ENCODE assay signal across 9 cellular contexts in genomic region chr6:44270526-44271405, GRCh38. TPM values are rescaled to one million over a fixed set of nuclear protein-coding genes. Genes with fewer than 3 reads are reported as not detected.
A peak's percentile ranks its signal among the peaks of the same experiment; 100 is the strongest.
DNase-seq lines count a peak whose midpoint lies in the region; ATAC-seq and TF ChIP-seq lines count a peak whose summit lies in the region.
"Had no signal": no experiment of that assay in that cellular context is flagged by ENCODE, and none has a peak within 500 bp of the region (broad histone marks: within the 10 kb centered on the region; RNA-seq: fewer than 3 reads in every experiment).

No MANE protein-coding gene starts in this region.

- H3K27me3 Mint-ChIP-seq in activated naive CD8-positive, alpha-beta T cell treated with anti-CD3 and anti-CD28 coated beads, Interleukin-2, amount 10 ng/mL, durations not matched to agents 7 days and 5 days, result peaks cover 58% of the 10 kb centered on the region
- peaks cover 66% of the 10 kb centered on the region for H3K27me3 Mint-ChIP-seq in mesothelial cell of epicardium (ENCODE audit: low read depth)

- no peaks in the 10 kb centered on the region for H3K9me3 ChIP-seq in BLaER1 treated with 17β-estradiol and CSF1 and Interleukin-3, amounts not matched to agents 10 nM and 100 nM (replicated peaks in 1 of 11)

- H3K36me3 Mint-ChIP-seq in activated naive CD8-positive, alpha-beta T cell treated with anti-CD3 and anti-CD28 coated beads, Interleukin-2, amount 10 ng/mL, durations not matched to agents 7 days and 5 days, result no peaks in the 10 kb centered on the region
- no peaks in the 10 kb centered on the region for H3K36me3 Mint-ChIP-seq in mesothelial cell of epicardium

- peaks cover 26% of the 10 kb centered on the region for H3K4me1 Mint-ChIP-seq in activated naive CD8-positive, alpha-beta T cell treated with anti-CD3 and anti-CD28 coated beads, Interleukin-2, amount 10 ng/mL, durations not matched to agents 7 days and 5 days
- peaks cover 3% of the 10 kb centered on the region for H3K4me1 Mint-ChIP-seq in mesothelial cell of epicardium

- peaks cover 58 to 78% (median 65%) of the 10 kb centered on the region in 11 experiments for H3K27me3 ChIP-seq in BLaER1 treated with 17β-estradiol and CSF1 and Interleukin-3, amounts not matched to agents 10 nM and 100 nM
- H3K27me3 ChIP-seq in foreskin keratinocyte, result peaks cover 75% of the 10 kb centered on the region

- peaks cover 16 to 41% (median 26%) of the 10 kb centered on the region in 10 experiments for H3K4me1 ChIP-seq in BLaER1 treated with 17β-estradiol and CSF1 and Interleukin-3, amounts not matched to agents 10 nM and 100 nM
- H3K4me1 ChIP-seq in foreskin keratinocyte, result peaks cover 9% of the 10 kb centered on the region

- peak overlapping the region; percentile 54 to 72 (median 63) for H3K4me3 ChIP-seq in BLaER1 treated with 17β-estradiol and CSF1 and Interleukin-3, amounts not matched to agents 10 nM and 100 nM

- H3K4me3 Mint-ChIP-seq in activated naive CD8-positive, alpha-beta T cell treated with anti-CD3 and anti-CD28 coated beads, Interleukin-2, amount 10 ng/mL, durations not matched to agents 7 days and 5 days, result peak overlapping the region; percentile 52
- peak overlapping the region; percentile 66 for H3K4me3 Mint-ChIP-seq in mesothelial cell of epicardium

- no peak overlapping the region for H3K27ac ChIP-seq in BLaER1 treated with 17β-estradiol and CSF1 and Interleukin-3, amounts not matched to agents 10 nM and 100 nM
- H3K27ac ChIP-seq in foreskin keratinocyte, result no peak overlapping the region

- no peaks in the 10 kb centered on the region for H3K9me3 Mint-ChIP-seq in activated naive CD8-positive, alpha-beta T cell treated with anti-CD3 and anti-CD28 coated beads, Interleukin-2, amount 10 ng/mL, durations not matched to agents 7 days and 5 days
- no peaks in the 10 kb centered on the region for H3K9me3 Mint-ChIP-seq in mesothelial cell of epicardium

- peak overlapping the region in 10 of 11 experiments; percentile 40 to 67 (median 49); a peak in 15 of 22 replicates for H3K9ac ChIP-seq in BLaER1 treated with 17β-estradiol and CSF1 and Interleukin-3, amounts not matched to agents 10 nM and 100 nM

- TF ChIP-seq CTCF in mesothelial cell of epicardium (IDR thresholded peaks at IDR 0.05; ENCODE audit: unreplicated experiment) (no peak), foreskin keratinocyte (conservative IDR thresholded peaks at IDR 0.05) (no peak)

- no peak overlapping the region for H3K27ac Mint-ChIP-seq in activated naive CD8-positive, alpha-beta T cell treated with anti-CD3 and anti-CD28 coated beads, Interleukin-2, amount 10 ng/mL, durations not matched to agents 7 days and 5 days
- no peak overlapping the region for H3K27ac Mint-ChIP-seq in mesothelial cell of epicardium

- POLR2A ChIA-PET in activated naive CD8-positive, alpha-beta T cell treated with anti-CD3 and anti-CD28 coated beads, Interleukin-2, amount 10 ng/mL, durations not matched to agents 7 days and 5 days (lab: Charles Lee), result interaction anchor here (1.5 kb wide), 1 partner anchor 24 kb away, joined by 5 read pairs; the partner anchor contains the start of gene HSP90AB1

- peaks cover 0 to 51% (median 15%) of the 10 kb centered on the region in 11 experiments; a peak in 10 of 22 replicates for H4K20me1 ChIP-seq in BLaER1 treated with 17β-estradiol and CSF1 and Interleukin-3, amounts not matched to agents 10 nM and 100 nM

- no peak for ATAC-seq in activated naive CD8-positive, alpha-beta T cell treated with anti-CD3 and anti-CD28 coated beads, Interleukin-2, amount 10 ng/mL, durations not matched to agents 7 days and 5 days (ENCODE audit: low read depth)
- ATAC-seq in HG02970 (IDR thresholded peaks at IDR 0.05; ENCODE audit: low FRiP score, unreplicated experiment), result no peak
- no peak for ATAC-seq in HG03378 (IDR thresholded peaks at IDR 0.05; ENCODE audit: unreplicated experiment)
- no peak for ATAC-seq in foreskin keratinocyte

- no peaks in the 10 kb centered on the region for H3K36me3 ChIP-seq in BLaER1 treated with 17β-estradiol and CSF1 and Interleukin-3, amounts not matched to agents 10 nM and 100 nM

- H3K4me2 ChIP-seq in BLaER1 treated with 17β-estradiol and CSF1 and Interleukin-3, amounts not matched to agents 10 nM and 100 nM, result peak overlapping the region; percentile 80 to 93 (median 88)

- DNase-seq in HuH-7.5 (ENCODE audit: low spot score), result peak; percentile 45
- DNase-seq in activated naive CD8-positive, alpha-beta T cell treated with anti-CD3 and anti-CD28 coated beads, Interleukin-2, amount 10 ng/mL, durations not matched to agents 7 days and 5 days, result no peak
- peak in 1 of 2 experiments; percentile 55 for DNase-seq in mesothelial cell of epicardium (ENCODE audit: low spot score in 2 of 2, unreplicated experiment in 2 of 2)
- DNase-seq in NCI-H774 (lab: John Stamatoyannopoulos, UW), result no peak
- DNase-seq in foreskin keratinocyte, result no peak
- DNase-seq: islet precursor cell had no signal

RNA-seq across cellular contexts. Expression of gene TMEM151B, which starts 0.5 kb away (rescaled TPM):
- not detected for total RNA-seq in activated naive CD8-positive, alpha-beta T cell treated with anti-CD3 and anti-CD28 coated beads, Interleukin-2, amount 10 ng/mL, durations not matched to agents 7 days and 5 days
- total RNA-seq in mesothelial cell of epicardium (0.45 to 0.80 TPM (median 0.56 TPM) in 3 replicates), foreskin keratinocyte (under 0.01 TPM in 1 of 2 replicates, not detected in the other)
- 0.01 TPM in 1 of 2 replicates, not detected in the other for polyA plus RNA-seq in foreskin keratinocyte

RNA-seq across cellular contexts. Expression of gene NFKBIE, which starts 5.4 kb away (rescaled TPM):
- 10 to 100 TPM; 14.0 to 14.3 TPM for total RNA-seq in activated naive CD8-positive, alpha-beta T cell treated with anti-CD3 and anti-CD28 coated beads, Interleukin-2, amount 10 ng/mL, durations not matched to agents 7 days and 5 days
- total RNA-seq in mesothelial cell of epicardium, result 8.9 to 9.7 TPM (median 9.2 TPM) in 3 replicates
- 15.8 and 16.8 TPM in 2 replicates for total RNA-seq in foreskin keratinocyte
- 16.9 and 18.7 TPM in 2 replicates for polyA plus RNA-seq in foreskin keratinocyte

RNA-seq across cellular contexts. Expression of gene SLC35B2, which starts 13.4 kb away (rescaled TPM):
- 10 to 100 TPM; 28.4 TPM for total RNA-seq in activated naive CD8-positive, alpha-beta T cell treated with anti-CD3 and anti-CD28 coated beads, Interleukin-2, amount 10 ng/mL, durations not matched to agents 7 days and 5 days
- total RNA-seq in mesothelial cell of epicardium (33.4 to 38.2 TPM (median 37.1 TPM) in 3 replicates), foreskin keratinocyte (76.7 and 77.0 TPM in 2 replicates)
- 72.9 and 79.6 TPM in 2 replicates for polyA plus RNA-seq in foreskin keratinocyte

RNA-seq across cellular contexts. Expression of gene HSP90AB1, which starts 23.9 kb away (rescaled TPM):
- total RNA-seq in activated naive CD8-positive, alpha-beta T cell treated with anti-CD3 and anti-CD28 coated beads, Interleukin-2, amount 10 ng/mL, durations not matched to agents 7 days and 5 days, result 100 to 1,000 TPM; 453 to 466 TPM
- total RNA-seq in mesothelial cell of epicardium, result 992 to 1,038 TPM (median 1,015 TPM) in 3 replicates
- 1,007 and 1,222 TPM in 2 replicates for total RNA-seq in foreskin keratinocyte
- polyA plus RNA-seq in foreskin keratinocyte, result 607 and 798 TPM in 2 replicates

RNA-seq across cellular contexts. Expression of gene AARS2, which starts 42.4 kb away (rescaled TPM):
- 10 to 100 TPM; 23.0 to 23.2 TPM for total RNA-seq in activated naive CD8-positive, alpha-beta T cell treated with anti-CD3 and anti-CD28 coated beads, Interleukin-2, amount 10 ng/mL, durations not matched to agents 7 days and 5 days
- total RNA-seq in mesothelial cell of epicardium (31.6 to 33.5 TPM (median 33.4 TPM) in 3 replicates), foreskin keratinocyte (17.8 and 21.5 TPM in 2 replicates)
- polyA plus RNA-seq in foreskin keratinocyte, result 7.7 and 9.3 TPM in 2 replicates
